16 cellular contexts compared by ENCODE assay signal in genomic region chr2:202193881-202194353, GRCh38.
"Had no signal": no experiment of that assay in that cellular context is flagged by ENCODE, and none has a peak within 500 bp of the region (broad histone marks: within the 10 kb centered on the region; RNA-seq: fewer than 3 reads in every experiment).

No MANE protein-coding gene starts in this region.

- H3K9me3 ChIP-seq: heart right ventricle, SJSA1, spleen, upper lobe of left lung had no signal

- H3K4me3 ChIP-seq: heart right ventricle, SJSA1, spleen, upper lobe of left lung had no signal

- ATAC-seq: activated CD4-positive, CD25-positive, alpha-beta regulatory T cell treated with anti-CD3 and anti-CD28 coated beads, Interleukin-2, amount 50 U/mL, for 24 hours; heart right ventricle; sciatic nerve had no signal

- H3K9me3 Mint-ChIP-seq: activated naive CD4-positive, alpha-beta T cell treated with anti-CD3 and anti-CD28 coated beads for 36 hours; activated T-helper 2 cell treated with anti-CD3 and anti-CD28 coated beads, Interferon-gamma antibody, Interleukin-2, Interleukin-4, amounts not matched to agents 10 μg/mL and 5 μg/mL and 100 μg/mL, durations not matched to agents 14 hours and 24 hours and 36 hours; naive B cell; stimulated activated naive CD8-positive, alpha-beta T cell treated with anti-CD3 and anti-CD28 coated beads, Interleukin-15, Interleukin-2, amounts not matched to agents 100 ng/mL and 50 ng/mL, for 24 hours had no signal

- H3K27ac Mint-ChIP-seq: activated naive CD4-positive, alpha-beta T cell treated with anti-CD3 and anti-CD28 coated beads for 36 hours; activated T-helper 2 cell treated with anti-CD3 and anti-CD28 coated beads, Interferon-gamma antibody, Interleukin-2, Interleukin-4, amounts not matched to agents 10 μg/mL and 5 μg/mL and 100 μg/mL, durations not matched to agents 14 hours and 24 hours and 36 hours; stimulated activated naive CD8-positive, alpha-beta T cell treated with anti-CD3 and anti-CD28 coated beads, Interleukin-15, Interleukin-2, amounts not matched to agents 100 ng/mL and 50 ng/mL, for 24 hours had no signal

- H3K4me1 ChIP-seq: heart right ventricle, SJSA1, spleen, upper lobe of left lung had no signal

- H3K27me3 ChIP-seq: heart right ventricle, SJSA1, upper lobe of left lung had no signal

- H3K36me3 ChIP-seq: heart right ventricle, SJSA1, spleen, upper lobe of left lung had no signal

- H3K4me3 Mint-ChIP-seq: activated naive CD4-positive, alpha-beta T cell treated with anti-CD3 and anti-CD28 coated beads for 36 hours; naive B cell; stimulated activated naive CD8-positive, alpha-beta T cell treated with anti-CD3 and anti-CD28 coated beads, Interleukin-15, Interleukin-2, amounts not matched to agents 100 ng/mL and 50 ng/mL, for 24 hours had no signal

- DNase-seq: activated CD4-positive, alpha-beta T cell treated with anti-CD3 and anti-CD28 coated beads, Interleukin-2, amount 50 U/mL, for 4 hours; activated naive CD4-positive, alpha-beta T cell treated with anti-CD3 and anti-CD28 coated beads for 36 hours; caudate nucleus; cortex of kidney; effector CD4-positive, alpha-beta T cell; heart right ventricle; mammary epithelial cell; naive B cell; occipital lobe; spleen; upper lobe of left lung had no signal

- H3K36me3 Mint-ChIP-seq: naive B cell had no signal

- H3K27ac ChIP-seq: heart right ventricle, SJSA1, spleen, upper lobe of left lung had no signal
